In genomic region chr6:107990587-107990986, GRCh38 we compare ENCODE assay signal across 8 cellular contexts. TPM values are rescaled to one million over a fixed set of nuclear protein-coding genes. Genes with fewer than 3 reads are reported as not detected.
DNase-seq lines count a peak whose midpoint lies in the region; ATAC-seq, FAIRE-seq and TF ChIP-seq lines count a peak whose summit lies in the region.
"Not testable (repeated sequence)": the region's sequence is repeated elsewhere in the genome, so short reads cannot be mapped to it uniquely, and the experiment has no call there.

No MANE protein-coding gene starts in this region.

- peak; percentile 25 for DNase-seq in Jurkat, Clone E6-1 (ENCODE audit: low read depth, low spot score)
- DNase-seq in SK-N-MC (ENCODE audit: low read depth, low spot score); activated CD4-positive, alpha-beta T cell treated with anti-CD3 and anti-CD28 coated beads, Interleukin-2, amount 10 ng/mL, durations not matched to agents 7 days and 5 days; foreskin keratinocyte; natural killer cell treated with Interleukin-12 subunit alpha and Interleukin-12 subunit beta and Interleukin-15 and Interleukin-18, amount 100 ng/mL, for 72 hours (ENCODE audit: low spot score): not testable (repeated sequence)
- DNase-seq in K562 (ENCODE audit: extremely low read depth in 1 of 4, low spot score in 3 of 4) (peak in 1 of 4 experiments; percentile 37), testis (peak; percentile 59)

- H3K27me3 ChIP-seq in BLaER1 treated with 17β-estradiol and CSF1 and Interleukin-3, amounts not matched to agents 10 nM and 100 nM; K562 (ENCODE audit: control insufficient read depth in 2 of 2, insufficient read depth in 2 of 2, low read length in 2 of 2); foreskin keratinocyte; testis: not testable (repeated sequence)

- H3K9ac ChIP-seq in BLaER1 treated with 17β-estradiol and CSF1 and Interleukin-3, amounts not matched to agents 10 nM and 100 nM = peak overlapping the region in 7 of 11 experiments; percentile 1 to 49 (median 14); a peak in 6 of 22 replicates
- H3K9ac ChIP-seq in SK-N-MC (ENCODE audit: insufficient read length) = not testable (repeated sequence)
- H3K9ac ChIP-seq in K562 (ENCODE audit: insufficient read depth in 1 of 2, low read depth in 2 of 2, low read length in 2 of 2) = 0 out of 4 replicates have a peak overlapping the region, but pooled peaks of 1 of the 2 experiments have one; percentile 5

- not testable (repeated sequence) for H3K27me3 Mint-ChIP-seq in activated CD4-positive, alpha-beta T cell treated with anti-CD3 and anti-CD28 coated beads, Interleukin-2, amount 10 ng/mL, durations not matched to agents 7 days and 5 days; natural killer cell treated with Interleukin-12 subunit alpha and Interleukin-12 subunit beta and Interleukin-15 and Interleukin-18, amount 100 ng/mL, for 72 hours

- not testable (repeated sequence) for BruUV-seq in K562 (replicated peaks; lab: Mats Ljungman, UMichigan)

- H4K20me1 ChIP-seq in BLaER1 treated with 17β-estradiol and CSF1 and Interleukin-3, amounts not matched to agents 10 nM and 100 nM; K562 (replicated peaks; ENCODE audit: control insufficient read depth, insufficient read depth, low read length): not testable (repeated sequence)

- peak overlapping the region in 7 of 11 experiments; percentile 11 to 66 (median 44); a peak in 10 of 22 replicates for H3K27ac ChIP-seq in BLaER1 treated with 17β-estradiol and CSF1 and Interleukin-3, amounts not matched to agents 10 nM and 100 nM
- H3K27ac ChIP-seq in SK-N-MC (peak overlapping the region; percentile 83), K562 (ENCODE audit: extremely low read depth, low read depth, low read length) (peak overlapping the region; percentile 38), foreskin keratinocyte (peak overlapping the region; percentile 95), testis (peak overlapping the region in 1 of 2 donors; percentile 37)

- peak overlapping the region in 3 of 10 experiments; percentile 30 to 44 (median 35); a peak in 4 of 20 replicates for H3K4me3 ChIP-seq in BLaER1 treated with 17β-estradiol and CSF1 and Interleukin-3, amounts not matched to agents 10 nM and 100 nM
- not testable (repeated sequence) for H3K4me3 ChIP-seq in Jurkat, Clone E6-1 (ENCODE audit: low read length); K562; testis
- H3K4me3 ChIP-seq in SK-N-MC = 0 out of 2 replicates have a peak overlapping the region, but pooled peaks have one; percentile 19

- not testable (repeated sequence) for H3K9me3 ChIP-seq in BLaER1 treated with 17β-estradiol and CSF1 and Interleukin-3, amounts not matched to agents 10 nM and 100 nM (replicated peaks in 1 of 11); SK-N-MC (ENCODE audit: low read depth, low read length); K562 (replicated peaks; ENCODE audit: control insufficient read depth, insufficient read depth, low read depth, low read length); testis

- CTCF ChIA-PET in activated CD4-positive, alpha-beta T cell treated with anti-CD3 and anti-CD28 coated beads, Interleukin-2, amount 10 ng/mL, durations not matched to agents 7 days and 5 days (lab: Charles Lee) = interaction anchor here (0.6 kb wide), 1 partner anchor 12 kb away, joined by 3 read pairs; no protein-coding TSS in a partner anchor
- CTCF ChIA-PET in K562 (lab: Yijun Ruan, JAX; ENCODE audit: low intra/inter-chr PET ratio) = not testable (repeated sequence)

- H3K36me3 Mint-ChIP-seq in activated CD4-positive, alpha-beta T cell treated with anti-CD3 and anti-CD28 coated beads, Interleukin-2, amount 10 ng/mL, durations not matched to agents 7 days and 5 days (ENCODE audit: low read depth); natural killer cell treated with Interleukin-12 subunit alpha and Interleukin-12 subunit beta and Interleukin-15 and Interleukin-18, amount 100 ng/mL, for 72 hours: not testable (repeated sequence)

- in situ Hi-C loops in K562 (cut with MboI) = not testable (repeated sequence)

- H3K4me3 Mint-ChIP-seq in activated CD4-positive, alpha-beta T cell treated with anti-CD3 and anti-CD28 coated beads, Interleukin-2, amount 10 ng/mL, durations not matched to agents 7 days and 5 days = not testable (repeated sequence)
- H3K4me3 Mint-ChIP-seq in natural killer cell treated with Interleukin-12 subunit alpha and Interleukin-12 subunit beta and Interleukin-15 and Interleukin-18, amount 100 ng/mL, for 72 hours = peak overlapping the region; percentile 66

- not testable (repeated sequence) for TF ChIP-seq POLR2A in K562 (conservative IDR thresholded peaks at IDR 0.05); testis (IDR thresholded peaks at IDR 0.05)

- peak; percentile 69 for ATAC-seq in K562
- not testable (repeated sequence) for ATAC-seq in foreskin keratinocyte; natural killer cell treated with Interleukin-12 subunit alpha and Interleukin-12 subunit beta and Interleukin-15 and Interleukin-18, amount 100 ng/mL, for 72 hours

- not testable (repeated sequence) for H3K4me1 Mint-ChIP-seq in activated CD4-positive, alpha-beta T cell treated with anti-CD3 and anti-CD28 coated beads, Interleukin-2, amount 10 ng/mL, durations not matched to agents 7 days and 5 days
- peaks cover 10 to 12% of the 10 kb centered on the region in 2 donors for H3K4me1 Mint-ChIP-seq in natural killer cell treated with Interleukin-12 subunit alpha and Interleukin-12 subunit beta and Interleukin-15 and Interleukin-18, amount 100 ng/mL, for 72 hours (ENCODE audit: low read depth in 2 of 2)

- TF ChIP-seq CTCF in K562 (IDR thresholded peaks at IDR 0.05 in 2 of 3, conservative IDR thresholded peaks at IDR 0.05 in 1 of 3; ENCODE audit: insufficient read depth in 2 of 3, low read depth in 1 of 3, low read length in 3 of 3); foreskin keratinocyte (conservative IDR thresholded peaks at IDR 0.05); testis (IDR thresholded peaks at IDR 0.05): not testable (repeated sequence)

- peak; percentile 58 for FAIRE-seq in K562 (lab: Jason Lieb, UNC)

- 21% methylated on average over 8 of the region's 8 CpGs for WGBS in K562 (ENCODE audit: insufficient coverage, low coverage, missing lambda C conversion rate)
- WGBS in testis, 2 donors = 36 to 42% methylated on average over 8 of the region's 8 CpGs

- not testable (repeated sequence) for H3K9me1 ChIP-seq in K562 (ENCODE audit: control insufficient read depth, insufficient read depth, low read length)

- H3K9me3 Mint-ChIP-seq in activated CD4-positive, alpha-beta T cell treated with anti-CD3 and anti-CD28 coated beads, Interleukin-2, amount 10 ng/mL, durations not matched to agents 7 days and 5 days; natural killer cell treated with Interleukin-12 subunit alpha and Interleukin-12 subunit beta and Interleukin-15 and Interleukin-18, amount 100 ng/mL, for 72 hours: not testable (repeated sequence)

- not testable (repeated sequence) for H3K36me3 ChIP-seq in BLaER1 treated with 17β-estradiol and CSF1 and Interleukin-3, amounts not matched to agents 10 nM and 100 nM; SK-N-MC (ENCODE audit: insufficient read depth, low read length); K562 (ENCODE audit: control insufficient read depth, insufficient read depth, low read length); testis (ENCODE audit: low read depth, missing control alignments)

- intact Hi-C loops in K562 (cut with micrococcal nuclease); testis (cut with DNase I; ENCODE audit: low total_unique reads): not testable (repeated sequence)

- peak overlapping the region; percentile 79 for H2AFZ ChIP-seq in K562 (ENCODE audit: low read depth, low read length)

- TF ChIP-seq RAD21 in K562 (CRISPR knock-in tag; conservative IDR thresholded peaks at IDR 0.05 in 1 of 2, IDR thresholded peaks at IDR 0.05 in 1 of 2) = not testable (repeated sequence)

- peaks cover 12 to 27% (median 19%) of the 10 kb centered on the region in 10 experiments for H3K4me1 ChIP-seq in BLaER1 treated with 17β-estradiol and CSF1 and Interleukin-3, amounts not matched to agents 10 nM and 100 nM
- H3K4me1 ChIP-seq in K562 (replicated peaks in 1 of 2; ENCODE audit: control insufficient read depth in 2 of 2, insufficient read depth in 2 of 2, low read length in 2 of 2) = peaks cover 4 to 21% of the 10 kb centered on the region in 2 experiments; a peak in 4 of 5 replicates
- H3K4me1 ChIP-seq in foreskin keratinocyte = peaks cover 27% of the 10 kb centered on the region
- peaks cover 22% of the 10 kb centered on the region for H3K4me1 ChIP-seq in testis

- peak; percentile 50; the same call in 1 of the 2 replicates for TF ChIP-seq EP300 in K562 (IDR thresholded peaks at IDR 0.05; ENCODE audit: low read length)

- peak overlapping the region; percentile 14 for H3K27ac Mint-ChIP-seq in activated CD4-positive, alpha-beta T cell treated with anti-CD3 and anti-CD28 coated beads, Interleukin-2, amount 10 ng/mL, durations not matched to agents 7 days and 5 days
- H3K27ac Mint-ChIP-seq in natural killer cell treated with Interleukin-12 subunit alpha and Interleukin-12 subunit beta and Interleukin-15 and Interleukin-18, amount 100 ng/mL, for 72 hours = peak overlapping the region; percentile 38 to 78

- H3K79me2 ChIP-seq in K562 (ENCODE audit: control insufficient read depth, insufficient read depth, low read length) = not testable (repeated sequence)

- H3K4me2 ChIP-seq in BLaER1 treated with 17β-estradiol and CSF1 and Interleukin-3, amounts not matched to agents 10 nM and 100 nM = peak overlapping the region; percentile 50 to 89 (median 78)
- H3K4me2 ChIP-seq in K562 (ENCODE audit: insufficient read depth, low read length) = peak overlapping the region; percentile 61; the same call in 1 of the 2 replicates

- POLR2A ChIA-PET in activated CD4-positive, alpha-beta T cell treated with anti-CD3 and anti-CD28 coated beads, Interleukin-2, amount 10 ng/mL, durations not matched to agents 7 days and 5 days (lab: Charles Lee) = interaction anchor here (0.6 kb wide), 1 partner anchor 147 kb away, joined by 3 read pairs; no protein-coding TSS in a partner anchor
- POLR2A ChIA-PET in K562 (lab: Yijun Ruan, JAX) = interaction anchor here (1.2 to 2.1 kb wide), 4 partner anchors 10 to 84 kb away, joined by 3 to 9 read pairs (median 5); partner anchors contain the start of genes OSTM1 and SEC63

RNA-seq across cellular contexts. Expression of gene SEC63, which starts 32.6 kb away (rescaled TPM):
- 71.9 TPM for polyA plus RNA-seq in Jurkat, Clone E6-1 (2012; ENCODE audit: insufficient read depth, insufficient read length)
- 10 to 100 TPM; 61.7 to 67.2 TPM for total RNA-seq in activated CD4-positive, alpha-beta T cell treated with anti-CD3 and anti-CD28 coated beads, Interleukin-2, amount 10 ng/mL, durations not matched to agents 7 days and 5 days
- 68.6 and 248 TPM in 2 replicates for total RNA-seq in K562 (2011; cell fraction: chromatin; rRNA removed; ENCODE audit: low replicate concordance)
- 23.7 and 34.5 TPM in 2 replicates for total RNA-seq in K562 (2011; cell fraction: nucleolus; rRNA removed)
- total RNA-seq in K562 (2011; cell fraction: nucleoplasm; rRNA removed) = 68.9 and 98.9 TPM in 2 replicates
- 11.5 and 13.8 TPM in 2 replicates for total RNA-seq in K562 (2014; rRNA removed)
- total RNA-seq in K562 (2014; rRNA removed; fragmentation: Illumina TruSeq; extraction: Trizol) = 28.4 and 33.2 TPM in 2 replicates
- 18.9 and 22.9 TPM in 2 replicates for total RNA-seq in K562 (2015; rRNA removed; fragmentation: Illumina TruSeq; extraction: Trizol)
- 71.8 and 74.6 TPM in 2 replicates for total RNA-seq in K562 (2021)
- polyA plus RNA-seq in K562 (2011; rRNA removed) = 47.1 and 61.6 TPM in 2 replicates
- 8.2 and 11.3 TPM in 2 replicates for polyA plus RNA-seq in K562 (2011; cell fraction: cytosol; rRNA removed)
- polyA plus RNA-seq in K562 (2011; cell fraction: nucleus; rRNA removed) = 11.2 and 18.3 TPM in 2 replicates
- polyA plus RNA-seq in K562 (2012) = 48.5 and 52.1 TPM in 2 replicates
- polyA plus RNA-seq in K562 (2014; fragmentation: Illumina TruSeq; extraction: Trizol) = 37.3 and 44.0 TPM in 2 replicates
- 10 to 100 TPM; 21.2 to 25.7 TPM for polyA plus RNA-seq in K562 (2014; fragmentation: Nextera tagmentation; extraction: Ambion mirVana)
- 30.0 and 32.2 TPM in 2 replicates for polyA plus RNA-seq in K562 (2014; rRNA removed)
- polyA minus RNA-seq in K562 (2011; rRNA and poly(A)+ RNA removed) = 41.3 and 59.5 TPM in 2 replicates
- 9.4 and 19.6 TPM in 2 replicates for polyA minus RNA-seq in K562 (2011; cell fraction: cytosol; rRNA and poly(A)+ RNA removed)
- 27.1 and 43.0 TPM in 2 replicates for polyA minus RNA-seq in K562 (2011; cell fraction: nucleus; rRNA and poly(A)+ RNA removed)
- total RNA-seq in foreskin keratinocyte = 34.2 and 41.9 TPM in 2 replicates
- 50.5 and 51.6 TPM in 2 replicates for polyA plus RNA-seq in foreskin keratinocyte
- total RNA-seq in natural killer cell treated with Interleukin-12 subunit alpha and Interleukin-12 subunit beta and Interleukin-15 and Interleukin-18, amount 100 ng/mL, for 72 hours = 100 to 1,000 TPM; 106 to 116 TPM
- total RNA-seq in testis = 10 to 100 TPM; 64.9 to 68.1 TPM
- polyA plus RNA-seq in testis (ENCODE audit: insufficient read depth, low read depth, low replicate concordance) = 53.4 TPM
